Comparison of ENCODE assay signal across 8 cellular contexts in the genomic region with DNA sequence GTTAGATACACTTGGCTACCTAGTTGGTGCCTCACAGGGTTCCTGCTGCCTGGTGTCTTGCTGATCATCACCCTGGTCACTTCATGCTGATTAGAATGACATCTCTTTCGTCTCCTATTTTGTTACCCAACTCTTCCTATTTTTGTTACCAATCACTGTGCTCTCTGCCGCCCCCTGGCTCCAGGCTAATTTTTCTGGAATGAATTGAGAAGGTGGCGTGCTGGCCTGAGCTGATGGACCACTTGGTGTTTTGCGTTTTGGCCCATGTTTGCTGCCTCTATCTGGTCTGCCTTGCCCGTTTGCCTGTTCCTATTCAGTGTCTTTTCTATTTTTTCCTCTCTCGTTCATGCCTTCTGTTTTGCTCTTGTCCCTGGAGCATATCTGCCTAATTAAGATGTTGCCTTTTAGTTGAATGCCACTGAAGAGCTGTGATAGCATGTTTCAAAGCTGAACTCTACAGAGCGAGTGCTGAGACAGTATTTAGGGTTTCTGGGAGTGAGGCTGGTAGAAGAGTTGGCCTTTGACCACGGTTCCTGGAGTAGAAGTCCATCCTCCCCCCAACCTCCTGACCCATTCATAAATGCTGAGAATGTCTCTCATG. TPM values are rescaled to one million over a fixed set of nuclear protein-coding genes. Genes with fewer than 3 reads are reported as not detected.
DNase-seq lines count a peak whose midpoint lies in the region; ATAC-seq and TF ChIP-seq lines count a peak whose summit lies in the region.

No MANE protein-coding gene starts in this region.

- peaks cover 6% of the 10 kb centered on the region for H3K79me1 ChIP-seq in neuronal stem cell (ENCODE audit: low read depth, low read length)

- H2BK12ac ChIP-seq in neuronal stem cell (ENCODE audit: low read length): no peak overlapping the region

- no peak overlapping the region for H3K27ac ChIP-seq in Panc1 (ENCODE audit: low read length)
- peak overlapping the region; percentile 9 for H3K27ac ChIP-seq in temporal lobe (ENCODE audit: low read depth, low read length)
- H3K27ac ChIP-seq in neuronal stem cell (replicated peaks; ENCODE audit: low read length): no peak overlapping the region

- H2AK5ac ChIP-seq in neuronal stem cell (ENCODE audit: low read depth, low read length): no peak overlapping the region

- DNase-seq in NCI-H82 (lab: John Stamatoyannopoulos, UW): peak; percentile 41
- no peak for DNase-seq in NCI-H82 treated with DMSO at 0.1 percent for 48 hours (lab: John Stamatoyannopoulos, UW; ENCODE audit: unreplicated experiment)
- no peak for DNase-seq in Panc1 (ENCODE audit: low read depth, low spot score)
- DNase-seq in astrocyte of the cerebellum (ENCODE audit: low read depth): no peak
- peak; percentile 22 for DNase-seq in kidney glomerular epithelial cell (lab: John Stamatoyannopoulos, UW)
- DNase-seq in neuronal stem cell (ENCODE audit: low spot score): no peak

- no peak overlapping the region for H4K91ac ChIP-seq in neuronal stem cell (ENCODE audit: low read depth, low read length, poor library complexity)

- TF ChIP-seq CTCF in Panc1 (IDR thresholded peaks at IDR 0.05) (peak; percentile 85), astrocyte of the cerebellum (IDR thresholded peaks at IDR 0.05; ENCODE audit: low read depth, low read length, missing control alignments) (peak; percentile 84)

- CTCF ChIA-PET in Panc1 (lab: Charles Lee): interaction anchor here (0.5 to 1.7 kb wide), 5 partner anchors 13 to 164 kb away, joined by 3 to 6 read pairs (median 4); a partner anchor contains a TSS

- no peak overlapping the region for H3K18ac ChIP-seq in neuronal stem cell (ENCODE audit: low read length)

- no peak overlapping the region for H3K23ac ChIP-seq in neuronal stem cell (ENCODE audit: low read depth, low read length, poor library complexity)

- H3K9ac ChIP-seq in neuronal stem cell (ENCODE audit: low read depth, low read length, poor library complexity): no peak overlapping the region

- no CpG with 5 or more reads among the region's 8 CpGs for WGBS in neuronal stem cell (ENCODE audit: extremely low coverage in 2 of 2, insufficient read length in 2 of 2, insufficient replicate concordance in 1 of 2), 2 donors

- no peak overlapping the region for H4K8ac ChIP-seq in neuronal stem cell (ENCODE audit: low read depth, low read length)

- H2AFZ ChIP-seq in neuronal stem cell (ENCODE audit: low read length): no peak overlapping the region

- H2BK120ac ChIP-seq in neuronal stem cell (ENCODE audit: low read depth, low read length): no peak overlapping the region

- peaks cover 6% of the 10 kb centered on the region for H3K36me3 ChIP-seq in Panc1 (ENCODE audit: control insufficient read depth, insufficient read depth, low read length)
- H3K36me3 ChIP-seq in neuronal stem cell (replicated peaks in 1 of 2; ENCODE audit: control insufficient read depth in 2 of 2, insufficient read depth in 2 of 2, low read length in 2 of 2): peaks cover 43 to 82% of the 10 kb centered on the region in 2 donors

- no peak overlapping the region for H3K14ac ChIP-seq in neuronal stem cell (ENCODE audit: low read length)

- ATAC-seq in Panc1 (no peak), HG02884 (IDR thresholded peaks at IDR 0.05; ENCODE audit: unreplicated experiment) (no peak)

- H2BK15ac ChIP-seq in neuronal stem cell (ENCODE audit: low read length): no peak overlapping the region

- H3K27me3 ChIP-seq in Panc1 (ENCODE audit: control insufficient read depth, insufficient read depth, low read length) (no peaks in the 10 kb centered on the region), neuronal stem cell (ENCODE audit: control insufficient read depth in 3 of 3, insufficient read depth in 3 of 3, low read depth in 1 of 3, low read length in 3 of 3) (no peaks in the 10 kb centered on the region)

- no peak overlapping the region for H2BK5ac ChIP-seq in neuronal stem cell (ENCODE audit: low read length)

- H3K4me1 ChIP-seq in Panc1 (ENCODE audit: control insufficient read depth, insufficient read depth, low read length) (peaks cover 9% of the 10 kb centered on the region), neuronal stem cell (ENCODE audit: control insufficient read depth in 2 of 2, insufficient read depth in 1 of 2, low read depth in 1 of 2, low read length in 2 of 2) (peaks cover 5 to 10% of the 10 kb centered on the region in 2 donors)

- no peak overlapping the region for H3K4me3 ChIP-seq in Panc1 (ENCODE audit: low read depth in 2 of 2, low read length in 2 of 2)
- H3K4me3 ChIP-seq in astrocyte of the cerebellum (ENCODE audit: low read depth, low read length): no peak overlapping the region
- H3K4me3 ChIP-seq in neuronal stem cell (ENCODE audit: low read length in 2 of 2): no peak overlapping the region

- no TSS peak for BruUV-seq in Panc1 (replicated peaks; lab: Mats Ljungman, UMichigan)

- H3K9me3 ChIP-seq in Panc1 (ENCODE audit: control insufficient read depth, insufficient read depth, low read depth, low read length): no peaks in the 10 kb centered on the region
- H3K9me3 ChIP-seq in neuronal stem cell (replicated peaks in 1 of 2; ENCODE audit: control insufficient read depth in 2 of 2, insufficient read depth in 1 of 2, low read depth in 1 of 2, low read length in 2 of 2): no peaks in the 10 kb centered on the region

- no peak overlapping the region for H3K4ac ChIP-seq in neuronal stem cell (ENCODE audit: low read length)

- no peak overlapping the region for H3K4me2 ChIP-seq in neuronal stem cell (ENCODE audit: insufficient read depth, low read length, poor library complexity, severe bottlenecking)

- intact Hi-C loops in Panc1 (cut with micrococcal nuclease; ENCODE audit: unreplicated experiment): no loop called here

- POLR2A ChIA-PET in Panc1 (lab: Charles Lee): no interaction called here

- in situ Hi-C loops in Panc1 (cut with HindIII; ENCODE audit: low pct_unique_long_range_greater_than_20kb, low sequenced_read_pairs): no loop called here
- in situ Hi-C loops in astrocyte of the cerebellum (cut with HindIII; ENCODE audit: low sequenced_read_pairs): no loop called here

RNA-seq across cellular contexts. Expression of a gene that starts 5.9 kb away (rescaled TPM):
- total RNA-seq in Panc1 (2021; ENCODE audit: unreplicated experiment): 177 TPM
- polyA plus RNA-seq in Panc1 (2012; ENCODE audit: insufficient read length): 378 TPM
- 72.0 TPM for total RNA-seq in temporal lobe
- polyA plus RNA-seq in neuronal stem cell (2013, experiment 1 of 2): 261 TPM
- 254 TPM for polyA plus RNA-seq in neuronal stem cell (2013, experiment 2 of 2)

RNA-seq across cellular contexts. Expression of a gene that starts 12.4 kb away (rescaled TPM):
- total RNA-seq in Panc1 (2021; ENCODE audit: unreplicated experiment) (29.9 TPM), temporal lobe (17.5 TPM)
- 22.4 TPM for polyA plus RNA-seq in Panc1 (2012; ENCODE audit: insufficient read length)
- polyA plus RNA-seq in neuronal stem cell (2013, experiment 1 of 2): 27.3 TPM
- polyA plus RNA-seq in neuronal stem cell (2013, experiment 2 of 2): 27.0 TPM

RNA-seq across cellular contexts. Expression of a gene that starts 18.1 kb away (rescaled TPM):
- total RNA-seq in Panc1 (2021; ENCODE audit: unreplicated experiment) (123 TPM), temporal lobe (31.7 TPM)
- polyA plus RNA-seq in Panc1 (2012; ENCODE audit: insufficient read length): 144 TPM
- polyA plus RNA-seq in neuronal stem cell (2013, experiment 1 of 2): 48.7 TPM
- polyA plus RNA-seq in neuronal stem cell (2013, experiment 2 of 2): 48.2 TPM

RNA-seq across cellular contexts. Expression of a gene that starts 56.1 kb away (rescaled TPM):
- 0.23 TPM for total RNA-seq in Panc1 (2021; ENCODE audit: unreplicated experiment)
- 0.53 TPM for polyA plus RNA-seq in Panc1 (2012; ENCODE audit: insufficient read length)
- total RNA-seq in temporal lobe: 10.1 TPM
- 0.21 TPM for polyA plus RNA-seq in neuronal stem cell (2013, experiment 1 of 2)
- 0.18 TPM for polyA plus RNA-seq in neuronal stem cell (2013, experiment 2 of 2)

RNA-seq across cellular contexts. Expression of a gene that starts 57.7 kb away (rescaled TPM):
- total RNA-seq in Panc1 (2021; ENCODE audit: unreplicated experiment) (0.57 TPM), temporal lobe (25.6 TPM)
- 1.9 TPM for polyA plus RNA-seq in Panc1 (2012; ENCODE audit: insufficient read length)
- 13.5 TPM for polyA plus RNA-seq in neuronal stem cell (2013, experiment 1 of 2)
- polyA plus RNA-seq in neuronal stem cell (2013, experiment 2 of 2): 13.6 TPM

Comparison
In these comparisons a context has a peak if more than half of its experiments do, and no peak if none do; other contexts are left out.
1. DNase-seq: peak in NCI-H82 (single experiment) and kidney glomerular epithelial cell (single experiment); none in NCI-H82 treated with DMSO at 0.1 percent for 48 hours (single experiment), Panc1 (single experiment), astrocyte of the cerebellum (single experiment) and neuronal stem cell (single experiment).